ENCODE assay signal across 24 cellular contexts in genomic region chr6:125445054-125445453, GRCh38.
DNase-seq lines count a peak whose midpoint lies in the region; ATAC-seq, FAIRE-seq and TF ChIP-seq lines count a peak whose summit lies in the region.
"Had no signal": no experiment of that assay in that cellular context is flagged by ENCODE, and none has a peak within 500 bp of the region (broad histone marks: within the 10 kb centered on the region; RNA-seq: fewer than 3 reads in every experiment).

No MANE protein-coding gene starts in this region.

- peaks cover 23% of the 10 kb centered on the region for H3K27me3 Mint-ChIP-seq in stimulated activated naive CD8-positive, alpha-beta T cell treated with anti-CD3 and anti-CD28 coated beads, Interleukin-15, amount 100 ng/mL, for 72 hours

- intact Hi-C loops in spleen (cut with DNase I; ENCODE audit: low total_unique reads) = no loop called here

- no peak for TF ChIP-seq POLR2A in spleen (IDR thresholded peaks at IDR 0.05)

- 95 to 97% methylated on average over 6 to 7 of the region's 8 CpGs for WGBS in mesodermal cell (ENCODE audit: insufficient coverage in 2 of 2), 2 experiments
- WGBS in spleen, 5 donors = 50 to 79% (median 68%) methylated on average over 8 of the region's 8 CpGs
- 78 to 81% (median 78%) methylated on average over 8 of the region's 8 CpGs for WGBS in small intestine, 3 donors

- H3K4me3 ChIP-seq in mesodermal cell (ENCODE audit: extremely low read depth, insufficient read depth, low read length, poor library complexity, severe bottlenecking) = no peak overlapping the region
- H3K4me3 ChIP-seq in spleen = no peak overlapping the region
- no peak overlapping the region for H3K4me3 ChIP-seq in small intestine (ENCODE audit: low read depth in 1 of 2, low read length in 2 of 2)
- H3K4me3 ChIP-seq: GM12878, lower lobe of right lung had no signal

- no peaks in the 10 kb centered on the region for H3K9me3 Mint-ChIP-seq in stimulated activated naive CD8-positive, alpha-beta T cell treated with anti-CD3 and anti-CD28 coated beads, Interleukin-15, amount 100 ng/mL, for 72 hours
- H3K9me3 Mint-ChIP-seq: central memory CD8-positive, alpha-beta T cell had no signal

- ATAC-seq in stimulated activated naive CD8-positive, alpha-beta T cell treated with anti-CD3 and anti-CD28 coated beads, Interleukin-15, amount 100 ng/mL, for 72 hours = peak; percentile 28
- no peak for ATAC-seq in stimulated activated naive CD8-positive, alpha-beta T cell treated with anti-CD3 and anti-CD28 coated beads, Interleukin-15, Interleukin-2, amounts not matched to agents 100 U/mL and 50 U/mL, for 24 hours
- ATAC-seq in HG02571 (IDR thresholded peaks at IDR 0.05; ENCODE audit: unreplicated experiment) = no peak
- ATAC-seq: activated CD4-positive, alpha-beta T cell treated with anti-CD3 and anti-CD28 coated beads for 36 hours; GM12878 had no signal

- no peak for FAIRE-seq in small intestine (lab: Jason Lieb, UNC)
- FAIRE-seq: GM12878, keratinocyte, TTC549 had no signal

- H3K4me1 ChIP-seq in mesodermal cell (ENCODE audit: control insufficient read depth, insufficient read depth, low read length, poor library complexity, severe bottlenecking) = peaks cover 10% of the 10 kb centered on the region
- peaks cover 0 to 16% (median 3%) of the 10 kb centered on the region in 6 donors for H3K4me1 ChIP-seq in spleen
- H3K4me1 ChIP-seq in small intestine (ENCODE audit: control insufficient read depth in 2 of 2, insufficient read depth in 1 of 2, low read depth in 1 of 2, low read length in 1 of 2) = no peaks in the 10 kb centered on the region
- H3K4me1 ChIP-seq: BE2C, lower lobe of right lung had no signal

- H3K27me3 ChIP-seq in spleen (replicated peaks in 1 of 7) (no peaks in the 10 kb centered on the region), small intestine (ENCODE audit: control insufficient read depth in 2 of 2, insufficient read depth in 2 of 2, low read length in 2 of 2) (no peaks in the 10 kb centered on the region)

- no peaks in the 10 kb centered on the region for H3K36me3 ChIP-seq in mesodermal cell (ENCODE audit: control insufficient read depth, insufficient read depth, low read length)
- no peaks in the 10 kb centered on the region for H3K36me3 ChIP-seq in spleen
- H3K36me3 ChIP-seq in small intestine (ENCODE audit: control insufficient read depth in 2 of 2, insufficient read depth in 2 of 2, low read length in 2 of 2) = no peaks in the 10 kb centered on the region
- H3K36me3 ChIP-seq: BE2C, lower lobe of right lung had no signal

- TF ChIP-seq CTCF in spleen (IDR thresholded peaks at IDR 0.05 in 8 of 11, conservative IDR thresholded peaks at IDR 0.05 in 3 of 11) = no peak

- no peaks in the 10 kb centered on the region for H3K4me1 Mint-ChIP-seq in stimulated activated naive CD8-positive, alpha-beta T cell treated with anti-CD3 and anti-CD28 coated beads, Interleukin-15, amount 100 ng/mL, for 72 hours
- H3K4me1 Mint-ChIP-seq: activated CD4-positive, alpha-beta T cell treated with anti-CD3 and anti-CD28 coated beads for 36 hours; central memory CD8-positive, alpha-beta T cell had no signal

- H3K27ac ChIP-seq in mesodermal cell (ENCODE audit: low read depth, low read length, severe bottlenecking) (peak overlapping the region; percentile 53), spleen (peak overlapping the region in 6 of 8 donors; percentile 23 to 64 (median 62)), small intestine (ENCODE audit: low read depth in 1 of 2, low read length in 1 of 2) (peak overlapping the region in 1 of 2 donors; percentile 3)
- H3K27ac ChIP-seq: lower lobe of right lung had no signal

- no peak overlapping the region for H3K4me3 Mint-ChIP-seq in stimulated activated naive CD8-positive, alpha-beta T cell treated with anti-CD3 and anti-CD28 coated beads, Interleukin-15, amount 100 ng/mL, for 72 hours
- H3K4me3 Mint-ChIP-seq: activated CD4-positive, alpha-beta T cell treated with anti-CD3 and anti-CD28 coated beads for 36 hours; central memory CD8-positive, alpha-beta T cell had no signal

- H3K9me3 ChIP-seq in mesodermal cell (ENCODE audit: control insufficient read depth, low read length) = no peaks in the 10 kb centered on the region
- H3K9me3 ChIP-seq in spleen = peaks cover 0 to 13% (median 0%) of the 10 kb centered on the region in 8 donors
- H3K9me3 ChIP-seq in small intestine (ENCODE audit: control insufficient read depth, low read depth) = no peaks in the 10 kb centered on the region
- H3K9me3 ChIP-seq: BE2C, lower lobe of right lung had no signal

- no peak overlapping the region for H3K27ac Mint-ChIP-seq in stimulated activated naive CD8-positive, alpha-beta T cell treated with anti-CD3 and anti-CD28 coated beads, Interleukin-15, amount 100 ng/mL, for 72 hours
- H3K27ac Mint-ChIP-seq: activated CD4-positive, alpha-beta T cell treated with anti-CD3 and anti-CD28 coated beads for 36 hours had no signal

- no peak for DNase-seq in stimulated activated naive CD8-positive, alpha-beta T cell treated with anti-CD3 and anti-CD28 coated beads, Interleukin-15, amount 100 ng/mL, for 72 hours
- DNase-seq in stimulated activated naive CD8-positive, alpha-beta T cell treated with anti-CD3 and anti-CD28 coated beads, Interleukin-15, Interleukin-2, amounts not matched to agents 100 U/mL and 50 U/mL, for 24 hours = no peak
- DNase-seq in spleen (no peak), small intestine (no peak), NCI-H748 (lab: John Stamatoyannopoulos, UW; ENCODE audit: unreplicated experiment) (no peak)
- DNase-seq in stimulated activated CD4-positive, alpha-beta T cell treated with anti-CD3 and anti-CD28 coated beads, Interleukin-15, amount 100 ng/mL, for 24 hours = no peak
- DNase-seq: activated CD4-positive, alpha-beta T cell treated with anti-CD3 and anti-CD28 coated beads for 36 hours; activated CD8-positive, alpha-beta memory T cell treated with anti-CD3 and anti-CD28 coated beads for 24 hours; activated naive CD4-positive, alpha-beta T cell treated with Interleukin-2 at 50 U/mL for 16 hours; activated T-cell treated with anti-CD3 and anti-CD28 coated beads, Interleukin-2, amount 50 U/mL, for 48 hours; DND-41; foreskin melanocyte; lower lobe of right lung; NCI-H1105; NCI-H2081 treated with DMSO at 0.1 percent for 48 hours; occipital lobe; OCI-M1 had no signal
